Comparison of ENCODE assay signal across 8 cellular contexts in genomic region chr2:42810126-42810970, GRCh38. TPM values are rescaled to one million over a fixed set of nuclear protein-coding genes. Genes with fewer than 3 reads are reported as not detected.
DNase-seq lines count a peak whose midpoint lies in the region; ATAC-seq and TF ChIP-seq lines count a peak whose summit lies in the region.

No MANE protein-coding gene starts in this region.

- H3K27me3 ChIP-seq in cardiac muscle cell, result no peaks in the 10 kb centered on the region

- peaks cover 8% of the 10 kb centered on the region for H3K9me3 Mint-ChIP-seq in type B pancreatic cell

- H3K27ac ChIP-seq in cardiac muscle cell, result peak overlapping the region; percentile 98

- no peaks in the 10 kb centered on the region for H3K36me3 ChIP-seq in cardiac muscle cell

- peak overlapping the region; percentile 77 for H3K4me3 ChIP-seq in GM12865 (ENCODE audit: low read depth, low read length)
- peak overlapping the region; percentile 49 for H3K4me3 ChIP-seq in cardiac muscle cell

- peaks cover 9% of the 10 kb centered on the region for H3K27me3 Mint-ChIP-seq in type B pancreatic cell

- no peak for TF ChIP-seq CTCF in GM12865 (IDR thresholded peaks at IDR 0.05; ENCODE audit: insufficient read depth, low read depth, low read length, missing control alignments)
- TF ChIP-seq CTCF in cardiac muscle cell (IDR thresholded peaks at IDR 0.05; ENCODE audit: low read depth, low read length), result no peak
- TF ChIP-seq CTCF in type B pancreatic cell (conservative IDR thresholded peaks at IDR 0.05), result no peak

- ATAC-seq in HG02678 (IDR thresholded peaks at IDR 0.05; ENCODE audit: unreplicated experiment), result peak; percentile 77

- peaks cover 22% of the 10 kb centered on the region for H3K4me1 Mint-ChIP-seq in type B pancreatic cell (ENCODE audit: unreplicated experiment)

- peaks cover 7% of the 10 kb centered on the region for H3K36me3 Mint-ChIP-seq in type B pancreatic cell

- peak; percentile 98 for DNase-seq in GM12865 (ENCODE audit: low read depth)
- DNase-seq in NCI-H1105 treated with DMSO at 0.1 percent for 48 hours (lab: John Stamatoyannopoulos, UW), result peak; percentile 93
- DNase-seq in SKM-1 treated with dmso at 0.1 percent for 144 hours (lab: John Stamatoyannopoulos, UW; ENCODE audit: unreplicated experiment), result peak; percentile 86
- peak; percentile 88 for DNase-seq in activated naive CD8-positive, alpha-beta T cell treated with anti-CD3 and anti-CD28 coated beads, Interleukin-2, amount 50 U/mL, for 16 hours (ENCODE audit: low read depth, low spot score)
- peak; percentile 92 to 98 for DNase-seq in cardiac muscle cell (ENCODE audit: low read depth in 1 of 2, low spot score in 1 of 2)
- DNase-seq in pons (ENCODE audit: low spot score), result peak; percentile 95
- peak; percentile 98 for DNase-seq in type B pancreatic cell (ENCODE audit: extremely low spot score, unreplicated experiment)

- peaks cover 7% of the 10 kb centered on the region for H3K4me1 ChIP-seq in cardiac muscle cell (ENCODE audit: low read depth)

- no peaks in the 10 kb centered on the region for H3K9me3 ChIP-seq in cardiac muscle cell (ENCODE audit: low read depth)

- peak overlapping the region; percentile 97 for H3K4me3 Mint-ChIP-seq in type B pancreatic cell

- peak overlapping the region; percentile 99 for H3K27ac Mint-ChIP-seq in type B pancreatic cell

RNA-seq across cellular contexts. Expression of gene HAAO, which starts 18.0 kb away (rescaled TPM):
- total RNA-seq in cardiac muscle cell (0.30 and 0.39 TPM in 2 replicates), type B pancreatic cell (ENCODE audit: low replicate concordance) (9.4 and 10.0 TPM in 2 replicates)
- polyA plus RNA-seq in cardiac muscle cell, result 0.43 and 0.79 TPM in 2 replicates

RNA-seq across cellular contexts. Expression of gene OXER1, which starts 46.4 kb away (rescaled TPM):
- 0.48 TPM in 1 of 2 replicates, not detected in the other for total RNA-seq in cardiac muscle cell
- polyA plus RNA-seq in cardiac muscle cell, result 0.12 and 0.15 TPM in 2 replicates
- total RNA-seq in type B pancreatic cell (ENCODE audit: low replicate concordance), result 2.3 and 2.8 TPM in 2 replicates

Comparison
In these comparisons a context has a peak if more than half of its experiments do, and no peak if none do; other contexts are left out.
1. Peak in every context shown above with its lines: DNase-seq, ATAC-seq, H3K4me3 ChIP-seq and H3K27ac ChIP-seq.